12 cellular contexts compared by ENCODE assay signal in genomic region chr2:174014021-174014698, GRCh38. TPM values are rescaled to one million over a fixed set of nuclear protein-coding genes. Genes with fewer than 3 reads are reported as not detected.
DNase-seq lines count a peak whose midpoint lies in the region; ATAC-seq and TF ChIP-seq lines count a peak whose summit lies in the region.
"Had no signal": no experiment of that assay in that cellular context is flagged by ENCODE, and none has a peak within 500 bp of the region (broad histone marks: within the 10 kb centered on the region; RNA-seq: fewer than 3 reads in every experiment).

No MANE protein-coding gene starts in this region.

- H3K4me1 Mint-ChIP-seq in nephron = peaks cover 32% of the 10 kb centered on the region

- H3K4me1 ChIP-seq in left ventricle myocardium inferior (peaks cover 34% of the 10 kb centered on the region), esophagus squamous epithelium (peaks cover 14 to 46% (median 14%) of the 10 kb centered on the region in 3 donors), vagina (peaks cover 50% of the 10 kb centered on the region)

- no peaks in the 10 kb centered on the region for H3K9me3 ChIP-seq in left ventricle myocardium inferior (replicated peaks)
- no peaks in the 10 kb centered on the region for H3K9me3 ChIP-seq in esophagus squamous epithelium
- H3K9me3 ChIP-seq in vagina = no peaks in the 10 kb centered on the region
- H3K9me3 ChIP-seq: right lobe of liver had no signal

- H3K27ac ChIP-seq in left ventricle myocardium inferior (replicated peaks) (peak overlapping the region; percentile 91), esophagus squamous epithelium (peak overlapping the region in 3 of 4 donors; percentile 90 to 93 (median 91)), vagina (peak overlapping the region; percentile 93)
- H3K27ac ChIP-seq: epithelial cell of prostate, KMS-11 had no signal

- WGBS in esophagus squamous epithelium, 2 donors = 60 to 66% methylated on average over 5 of the region's 5 CpGs

- H3K4me3 Mint-ChIP-seq in nephron = peak overlapping the region in 2 of 3 experiments; percentile 28 to 83

- TF ChIP-seq POLR2A in esophagus squamous epithelium (IDR thresholded peaks at IDR 0.05) (no peak), vagina (IDR thresholded peaks at IDR 0.05) (no peak)

- no peaks in the 10 kb centered on the region for H3K9me3 Mint-ChIP-seq in nephron

- H3K36me3 Mint-ChIP-seq in nephron (ENCODE audit: low read depth) = no peaks in the 10 kb centered on the region

- TF ChIP-seq CTCF in left ventricle myocardium inferior (IDR thresholded peaks at IDR 0.05; ENCODE audit: borderline replicate concordance) (no peak), esophagus squamous epithelium (IDR thresholded peaks at IDR 0.05) (no peak), nephron (IDR thresholded peaks at IDR 0.05; ENCODE audit: unreplicated experiment in 3 of 3) (no peak), vagina (IDR thresholded peaks at IDR 0.05) (no peak)

- H3K27me3 Mint-ChIP-seq in nephron (ENCODE audit: low read depth) = no peaks in the 10 kb centered on the region

- no peaks in the 10 kb centered on the region for H3K36me3 ChIP-seq in left ventricle myocardium inferior
- H3K36me3 ChIP-seq in esophagus squamous epithelium = no peaks in the 10 kb centered on the region
- no peaks in the 10 kb centered on the region for H3K36me3 ChIP-seq in vagina
- H3K36me3 ChIP-seq: right lobe of liver had no signal

- DNase-seq in left ventricle myocardium inferior = no peak
- no peak for DNase-seq in left cardiac atrium
- DNase-seq in esophagus squamous epithelium (lab: John Stamatoyannopoulos, UW) = no peak
- peak in 1 of 2 donors; percentile 85 for DNase-seq in vagina (ENCODE audit: extremely low spot score in 2 of 2)
- no peak for DNase-seq in HUDEP-2 (lab: John Stamatoyannopoulos, UW; ENCODE audit: unreplicated experiment in 76 of 76)
- DNase-seq: activated CD8-positive, alpha-beta memory T cell treated with anti-CD3 and anti-CD28 coated beads, Interleukin-2, amount 50 U/mL, for 48 hours; right lobe of liver had no signal

- H3K27me3 ChIP-seq in left ventricle myocardium inferior (ENCODE audit: low read depth) (no peaks in the 10 kb centered on the region), esophagus squamous epithelium (no peaks in the 10 kb centered on the region), vagina (no peaks in the 10 kb centered on the region)
- H3K27me3 ChIP-seq: right lobe of liver had no signal

- H3K4me3 ChIP-seq in left ventricle myocardium inferior (peak overlapping the region; percentile 65), esophagus squamous epithelium (peak overlapping the region in 1 of 4 donors; percentile 58), vagina (peak overlapping the region in 1 of 2 donors; percentile 56)

- intact Hi-C loops in left ventricle myocardium inferior (cut with micrococcal nuclease) = no loop called here
- intact Hi-C loops in left cardiac atrium (cut with DNase I) = no loop called here
- intact Hi-C loops in esophagus squamous epithelium (cut with DNase I) = no loop called here
- intact Hi-C loops in vagina (cut with DNase I) = loop anchor here (10.0 kb wide), 1 partner anchor 49 kb away; the partner anchor contains the start of gene SP3

- peak overlapping the region; percentile 89 to 96 (median 95) for H3K27ac Mint-ChIP-seq in nephron

- no peak for ATAC-seq in left cardiac atrium
- no peak for ATAC-seq in HG02870 (IDR thresholded peaks at IDR 0.05; ENCODE audit: unreplicated experiment)
- ATAC-seq in HG03196 (IDR thresholded peaks at IDR 0.05; ENCODE audit: unreplicated experiment) = no peak

RNA-seq across cellular contexts. Expression of gene SP3, which starts 49.0 kb away (rescaled TPM):
- total RNA-seq in left ventricle myocardium inferior (32.1 TPM), left cardiac atrium (10 to 100 TPM; 42.9 to 49.0 TPM), esophagus squamous epithelium (10 to 100 TPM; 41.3 to 97.8 (median 67.6) TPM), vagina (119 TPM)
